Comparison of ENCODE assay signal across 19 cellular contexts in the genomic region with DNA sequence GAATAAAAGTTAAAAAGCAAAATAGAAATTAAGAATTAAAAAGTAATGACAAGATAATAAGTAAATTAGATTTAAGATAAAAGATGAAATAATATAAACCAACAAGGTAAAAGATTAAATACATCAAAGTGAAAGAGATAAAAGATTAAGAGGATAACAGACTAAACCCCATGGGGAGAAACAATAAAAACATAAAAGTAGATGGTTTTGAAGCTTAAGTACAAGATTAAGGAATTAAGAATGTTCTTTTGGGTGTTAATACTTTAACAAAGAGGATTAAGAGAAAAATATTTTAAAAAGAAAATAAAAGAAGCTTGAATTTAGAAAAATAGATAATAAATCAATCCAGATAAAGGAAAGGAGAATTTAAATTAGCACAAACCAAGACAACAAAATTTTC.
"Had no signal": no experiment of that assay in that cellular context is flagged by ENCODE, and none has a peak within 500 bp of the region (broad histone marks: within the 10 kb centered on the region; RNA-seq: fewer than 3 reads in every experiment).

No MANE protein-coding gene starts in this region.

- H3K27ac ChIP-seq: SJCRH30 had no signal

- H3K36me3 ChIP-seq: SJCRH30 had no signal

- ATAC-seq: HepG2, Panc1, PC-3, Right ventricle myocardium inferior had no signal

- DNase-seq: Karpas-422, KG1, MM.1S, NCI-H1092 treated with DMSO at 0.1 percent for 48 hours, NCI-H1436, NCI-H187, NCI-H2029, NCI-H2081 treated with DMSO at 0.1 percent for 48 hours, NCI-H2171, NCI-H226, NCI-H446, NCI-H510A, NCI-H526, PC-3, SHP77 treated with DMSO at 0.1 percent for 48 hours, SJCRH30 had no signal

- H3K4me1 ChIP-seq: SJCRH30 had no signal

- FAIRE-seq: HepG2 had no signal

- H3K4me3 ChIP-seq: SJCRH30 had no signal

- H3K9me3 ChIP-seq: SJCRH30 had no signal

- H3K27me3 ChIP-seq: SJCRH30 had no signal
